8 cellular contexts compared by ENCODE assay signal in the genomic region with DNA sequence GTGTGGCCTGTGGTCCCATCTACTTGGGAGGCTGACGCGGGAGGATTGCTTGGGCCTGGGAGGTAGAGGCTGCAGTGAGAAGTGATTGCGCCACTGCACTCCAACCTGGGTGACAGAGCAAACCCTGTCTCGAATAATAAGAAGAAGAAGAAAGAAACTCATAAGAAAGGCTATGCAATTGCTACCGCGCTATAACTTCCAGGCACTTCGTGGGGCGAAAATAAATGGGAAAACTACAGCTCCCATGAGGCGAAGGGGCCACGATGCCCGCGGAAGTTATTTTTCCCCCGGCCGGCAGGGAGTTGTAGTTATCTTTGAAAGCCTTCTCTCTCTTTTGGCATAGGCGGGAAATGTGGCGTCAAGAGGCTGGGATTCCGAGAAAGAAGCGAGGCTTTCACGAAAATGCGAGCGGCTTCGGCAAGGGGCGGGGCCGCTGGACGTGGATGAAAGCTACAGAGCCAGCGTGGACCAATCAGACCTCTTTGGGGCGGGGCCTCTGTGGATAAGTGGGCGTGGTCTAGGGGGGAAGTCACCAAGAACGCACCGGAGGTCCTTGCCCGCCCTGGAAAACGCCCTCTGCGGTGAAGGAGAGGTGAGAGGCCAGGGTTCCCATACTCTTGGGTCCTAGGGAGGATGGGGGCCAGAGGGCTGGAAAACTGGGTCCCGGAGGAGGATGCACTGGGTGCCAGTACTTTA. TPM values are rescaled to one million over a fixed set of nuclear protein-coding genes. Genes with fewer than 3 reads are reported as not detected.
DNase-seq lines count a peak whose midpoint lies in the region; ATAC-seq and TF ChIP-seq lines count a peak whose summit lies in the region.

A gene (plus strand): TSS at position 532 of the 696 bp plus-strand sequence. CDS start 485 bp downstream, outside the sequence.

- TF ChIP-seq CTCF in GM12865 (IDR thresholded peaks at IDR 0.05; ENCODE audit: insufficient read depth, low read depth, low read length, missing control alignments): no peak
- peak; percentile 36 for TF ChIP-seq CTCF in upper lobe of right lung (IDR thresholded peaks at IDR 0.05)

- H3K27me3 ChIP-seq in upper lobe of right lung: no peaks in the 10 kb centered on the region

- peaks cover 16% of the 10 kb centered on the region for H3K36me3 ChIP-seq in upper lobe of right lung

- H3K4me1 ChIP-seq in upper lobe of right lung: peaks cover 39% of the 10 kb centered on the region

- H3K4me3 ChIP-seq in GM12865 (ENCODE audit: low read depth, low read length) (peak within 1 kb of the TSS; percentile 99), upper lobe of right lung (peak within 1 kb of the TSS; percentile 98)

- H3K4me3 Mint-ChIP-seq in T-helper 1 cell treated with Interleukin-12 subunit alpha and Interleukin-12 subunit beta and Interleukin-4 antibody, amounts not matched to agents 30 μg/mL and 1 μg/mL, for 36 hours: peak within 1 kb of the TSS; percentile 98

- no peaks in the 10 kb centered on the region for H3K9me3 ChIP-seq in upper lobe of right lung

- intact Hi-C loops in left cardiac atrium (cut with DNase I): loop anchor here in 1 of 2 donors (10.0 kb wide), 1 partner anchor 55 kb away; a partner anchor contains a TSS
- intact Hi-C loops in posterior vena cava (cut with DNase I): loop anchor here (10.0 kb wide), 2 partner anchors 55 to 65 kb away; a partner anchor contains a TSS
- intact Hi-C loops in upper lobe of right lung (cut with DNase I): no loop called here

- peaks cover 25% of the 10 kb centered on the region for H3K4me1 Mint-ChIP-seq in T-helper 1 cell treated with Interleukin-12 subunit alpha and Interleukin-12 subunit beta and Interleukin-4 antibody, amounts not matched to agents 30 μg/mL and 1 μg/mL, for 36 hours (ENCODE audit: low read depth)

- DNase-seq in GM12865 (ENCODE audit: low read depth) (peak; percentile 98), NCI-H1694 (lab: John Stamatoyannopoulos, UW) (peak; percentile 98), amniotic stem cell (lab: John Stamatoyannopoulos, UW) (peak; percentile 98), left cardiac atrium (peak; percentile 99), posterior vena cava (ENCODE audit: low spot score) (peak; percentile 100), upper lobe of right lung (peak; percentile 99)

- ATAC-seq in HG02840 (IDR thresholded peaks at IDR 0.05; ENCODE audit: low FRiP score, unreplicated experiment) (peak; percentile 76), left cardiac atrium (peak; percentile 97 to 98), upper lobe of right lung (peak; percentile 99)

- H3K27ac Mint-ChIP-seq in T-helper 1 cell treated with Interleukin-12 subunit alpha and Interleukin-12 subunit beta and Interleukin-4 antibody, amounts not matched to agents 30 μg/mL and 1 μg/mL, for 36 hours: peak within 1 kb of the TSS; percentile 95

- no peaks in the 10 kb centered on the region for H3K9me3 Mint-ChIP-seq in T-helper 1 cell treated with Interleukin-12 subunit alpha and Interleukin-12 subunit beta and Interleukin-4 antibody, amounts not matched to agents 30 μg/mL and 1 μg/mL, for 36 hours

- H3K27me3 Mint-ChIP-seq in T-helper 1 cell treated with Interleukin-12 subunit alpha and Interleukin-12 subunit beta and Interleukin-4 antibody, amounts not matched to agents 30 μg/mL and 1 μg/mL, for 36 hours (ENCODE audit: low read depth): peaks cover 13% of the 10 kb centered on the region

- H3K36me3 Mint-ChIP-seq in T-helper 1 cell treated with Interleukin-12 subunit alpha and Interleukin-12 subunit beta and Interleukin-4 antibody, amounts not matched to agents 30 μg/mL and 1 μg/mL, for 36 hours (ENCODE audit: low read depth): peaks cover 28% of the 10 kb centered on the region

- H3K27ac ChIP-seq in upper lobe of right lung: peak within 1 kb of the TSS; percentile 87

RNA-seq across cellular contexts. Expression of the gene that starts here (rescaled TPM):
- total RNA-seq in left cardiac atrium (100 to 1,000 TPM; 279 to 342 TPM), posterior vena cava (100 to 1,000 TPM; 219 to 282 TPM), upper lobe of right lung (287 TPM)

Comparison
In these comparisons a context has a peak if more than half of its experiments do, and no peak if none do; other contexts are left out.
1. Peak in every context shown above with its lines: DNase-seq, ATAC-seq, H3K4me3 ChIP-seq and H3K27ac ChIP-seq.